In genomic region chr13:39047560-39047959, GRCh38 we compare ENCODE assay signal across 11 cellular contexts. TPM values are rescaled to one million over a fixed set of nuclear protein-coding genes. Genes with fewer than 3 reads are reported as not detected.
A peak's percentile ranks its signal among the peaks of the same experiment; 100 is the strongest.
DNase-seq lines count a peak whose midpoint lies in the region; ATAC-seq and TF ChIP-seq lines count a peak whose summit lies in the region.
"Had no signal": no experiment of that assay in that cellular context is flagged by ENCODE, and none has a peak within 500 bp of the region (broad histone marks: within the 10 kb centered on the region; RNA-seq: fewer than 3 reads in every experiment).

No MANE protein-coding gene starts in this region.

- no peak overlapping the region for H3K4me3 ChIP-seq in HCT116 (replicated peaks in 1 of 2; ENCODE audit: low read depth in 1 of 2, low read length in 2 of 2)
- no peak overlapping the region for H3K4me3 ChIP-seq in astrocyte of the spinal cord (ENCODE audit: low read depth, low read length)
- H3K4me3 ChIP-seq: ascending aorta had no signal

- in situ Hi-C loops in astrocyte of the spinal cord (cut with HindIII; ENCODE audit: low sequenced_read_pairs), result no loop called here

- H3K4me1 ChIP-seq in HCT116 (ENCODE audit: control insufficient read depth in 1 of 2, insufficient read depth in 2 of 2, low read length in 2 of 2), result no peaks in the 10 kb centered on the region
- H3K4me1 ChIP-seq: ascending aorta had no signal

- TF ChIP-seq RAD21 in HCT116 (IDR thresholded peaks at IDR 0.05; ENCODE audit: low read depth), result no peak

- no peaks in the 10 kb centered on the region for H3K36me3 ChIP-seq in HCT116 (ENCODE audit: control insufficient read depth in 1 of 2, insufficient read depth in 2 of 2, low read length in 2 of 2)

- H3K9me3 ChIP-seq in HCT116 (ENCODE audit: control insufficient read depth in 1 of 2, insufficient read depth in 1 of 2, low read depth in 1 of 2, low read length in 2 of 2), result no peaks in the 10 kb centered on the region
- H3K9me3 ChIP-seq: ascending aorta had no signal

- CTCF ChIA-PET in HCT116 (lab: Charles Lee), result interaction anchor here (0.9 to 1.8 kb wide), 2 partner anchors 16 to 569 kb away, joined by 3 to 4 read pairs; no protein-coding TSS in a partner anchor

- H4K20me1 ChIP-seq in HCT116 (ENCODE audit: insufficient read depth), result no peaks in the 10 kb centered on the region

- no peak overlapping the region for H3K9ac ChIP-seq in HCT116 (ENCODE audit: low read length)

- peak; percentile 27 for DNase-seq in Ammon's horn (ENCODE audit: low spot score)
- no peak for DNase-seq in HCT116 (ENCODE audit: low read depth, low spot score)
- DNase-seq in astrocyte of the spinal cord (ENCODE audit: low read depth, low spot score), result no peak
- peak; percentile 29 for DNase-seq in left kidney (ENCODE audit: low read depth, low spot score)
- no peak for DNase-seq in NCI-H446 (lab: John Stamatoyannopoulos, UW)
- DNase-seq in central memory CD4-positive, alpha-beta T cell, result no peak
- DNase-seq: CD4-positive, CD25-positive, alpha-beta regulatory T cell; NCI-H2081 treated with DMSO at 0.1 percent for 48 hours had no signal

- RAD21 ChIA-PET in HCT116 (lab: Charles Lee; ENCODE audit: low non-redundant PET in 1 of 2, low total read pairs in 2 of 2, uncharacterized antibody in 2 of 2, unreplicated experiment in 2 of 2), result no interaction called here

- TF ChIP-seq CTCF in HCT116 (IDR thresholded peaks at IDR 0.05 in 2 of 3, conservative IDR thresholded peaks at IDR 0.05 in 1 of 3; ENCODE audit: borderline replicate concordance in 1 of 3, insufficient read depth in 1 of 3, low read depth in 2 of 3, low read length in 2 of 3) (peak in 2 of 3 experiments; percentile 9 to 28; a peak in 2 of 6 replicates), astrocyte of the spinal cord (IDR thresholded peaks at IDR 0.05; ENCODE audit: low read depth, low read length) (peak; percentile 21)

- H2AFZ ChIP-seq in HCT116 (ENCODE audit: low read depth, low read length, poor library complexity, severe bottlenecking), result no peak overlapping the region

- H3K4me2 ChIP-seq in HCT116 (ENCODE audit: low read length), result no peak overlapping the region

- no peak overlapping the region for H3K27ac ChIP-seq in HCT116 (ENCODE audit: low read depth, low read length)
- H3K27ac ChIP-seq: ascending aorta had no signal

- no peaks in the 10 kb centered on the region for H3K79me2 ChIP-seq in HCT116 (ENCODE audit: insufficient read depth, low read length)

- no TSS peak for BruUV-seq in HCT116 (replicated peaks; lab: Mats Ljungman, UMichigan)

- POLR2A ChIA-PET in HCT116 (lab: Charles Lee), result no interaction called here

- H3K27me3 ChIP-seq in HCT116 (ENCODE audit: insufficient read depth, low read length), result no peaks in the 10 kb centered on the region
- H3K27me3 ChIP-seq: ascending aorta had no signal

- peak; percentile 70 for ATAC-seq in HCT116
- no peak for ATAC-seq in GM19351 (IDR thresholded peaks at IDR 0.05; ENCODE audit: unreplicated experiment)
- no peak for ATAC-seq in GM21737 (IDR thresholded peaks at IDR 0.05; ENCODE audit: unreplicated experiment)

- TF ChIP-seq POLR2A in HCT116 (IDR thresholded peaks at IDR 0.05; ENCODE audit: borderline replicate concordance, extremely low read depth, insufficient read depth, insufficient read length), result no peak

- intact Hi-C loops in HCT116 (cut with micrococcal nuclease), result no loop called here

- H3K9me2 ChIP-seq in HCT116 (ENCODE audit: insufficient read depth), result no peaks in the 10 kb centered on the region

TF ChIP-seq in HCT116, 20 proteins besides CTCF, POLR2A, EP300 and RAD21:
- TF ChIP-seq ELF1 (IDR thresholded peaks at IDR 0.05; ENCODE audit: borderline replicate concordance, low read depth) (no peak), ZBTB33 (IDR thresholded peaks at IDR 0.05; ENCODE audit: extremely low read depth, insufficient replicate concordance, low read length) (no peak), POLR2AphosphoS5 (IDR thresholded peaks at IDR 0.05; ENCODE audit: low read depth, low read length) (no peak), ZFX (IDR thresholded peaks at IDR 0.05) (no peak), JUND (IDR thresholded peaks at IDR 0.05) (no peak), YY1 (IDR thresholded peaks at IDR 0.05; ENCODE audit: extremely low read depth, insufficient replicate concordance, low read depth, low read length) (no peak), SIN3A (IDR thresholded peaks at IDR 0.05; ENCODE audit: low read depth) (no peak), ATF3 (IDR thresholded peaks at IDR 0.05) (no peak), MAX (IDR thresholded peaks at IDR 0.05) (no peak), FOSL1 (IDR thresholded peaks at IDR 0.05; ENCODE audit: low read depth) (no peak), CEBPB (IDR thresholded peaks at IDR 0.05; ENCODE audit: low read depth) (no peak), TCF7L2 (IDR thresholded peaks at IDR 0.05; ENCODE audit: borderline replicate concordance, extremely low read depth, insufficient read depth, insufficient read length) (no peak), SP1 (IDR thresholded peaks at IDR 0.05; ENCODE audit: low read depth) (no peak), EGR1 (IDR thresholded peaks at IDR 0.05; ENCODE audit: low read depth) (no peak), ZNF274 (IDR thresholded peaks at IDR 0.05; ENCODE audit: low read depth, low read length) (no peak), EZH2 (IDR thresholded peaks at IDR 0.05) (no peak), CBX3 (IDR thresholded peaks at IDR 0.05; ENCODE audit: low read depth) (no peak), SRF (IDR thresholded peaks at IDR 0.05; ENCODE audit: low read depth) (no peak), EZH2phosphoT487 (IDR thresholded peaks at IDR 0.05; ENCODE audit: borderline replicate concordance) (no peak)
- TF ChIP-seq, protein P1, sequence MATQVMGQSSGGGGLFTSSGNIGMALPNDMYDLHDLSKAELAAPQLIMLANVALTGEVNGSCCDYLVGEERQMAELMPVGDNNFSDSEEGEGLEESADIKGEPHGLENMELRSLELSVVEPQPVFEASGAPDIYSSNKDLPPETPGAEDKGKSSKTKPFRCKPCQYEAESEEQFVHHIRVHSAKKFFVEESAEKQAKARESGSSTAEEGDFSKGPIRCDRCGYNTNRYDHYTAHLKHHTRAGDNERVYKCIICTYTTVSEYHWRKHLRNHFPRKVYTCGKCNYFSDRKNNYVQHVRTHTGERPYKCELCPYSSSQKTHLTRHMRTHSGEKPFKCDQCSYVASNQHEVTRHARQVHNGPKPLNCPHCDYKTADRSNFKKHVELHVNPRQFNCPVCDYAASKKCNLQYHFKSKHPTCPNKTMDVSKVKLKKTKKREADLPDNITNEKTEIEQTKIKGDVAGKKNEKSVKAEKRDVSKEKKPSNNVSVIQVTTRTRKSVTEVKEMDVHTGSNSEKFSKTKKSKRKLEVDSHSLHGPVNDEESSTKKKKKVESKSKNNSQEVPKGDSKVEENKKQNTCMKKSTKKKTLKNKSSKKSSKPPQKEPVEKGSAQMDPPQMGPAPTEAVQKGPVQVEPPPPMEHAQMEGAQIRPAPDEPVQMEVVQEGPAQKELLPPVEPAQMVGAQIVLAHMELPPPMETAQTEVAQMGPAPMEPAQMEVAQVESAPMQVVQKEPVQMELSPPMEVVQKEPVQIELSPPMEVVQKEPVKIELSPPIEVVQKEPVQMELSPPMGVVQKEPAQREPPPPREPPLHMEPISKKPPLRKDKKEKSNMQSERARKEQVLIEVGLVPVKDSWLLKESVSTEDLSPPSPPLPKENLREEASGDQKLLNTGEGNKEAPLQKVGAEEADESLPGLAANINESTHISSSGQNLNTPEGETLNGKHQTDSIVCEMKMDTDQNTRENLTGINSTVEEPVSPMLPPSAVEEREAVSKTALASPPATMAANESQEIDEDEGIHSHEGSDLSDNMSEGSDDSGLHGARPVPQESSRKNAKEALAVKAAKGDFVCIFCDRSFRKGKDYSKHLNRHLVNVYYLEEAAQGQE (IDR thresholded peaks at IDR 0.05; ENCODE audit: low read depth), result no peak

RNA-seq across cellular contexts. Expression of gene NHLRC3, which starts 9.3 kb away (rescaled TPM):
- 7.2 TPM for total RNA-seq in HCT116 (2021; ENCODE audit: unreplicated experiment)
- polyA plus RNA-seq in HCT116 (2012), result 2.8 and 3.8 TPM in 2 replicates

RNA-seq across cellular contexts. Expression of gene PROSER1, which starts 9.7 kb away (rescaled TPM):
- 33.5 TPM for total RNA-seq in HCT116 (2021; ENCODE audit: unreplicated experiment)
- 11.0 and 13.3 TPM in 2 replicates for polyA plus RNA-seq in HCT116 (2012)

RNA-seq across cellular contexts. Expression of gene STOML3, which starts 56.9 kb away (rescaled TPM):
- not detected for total RNA-seq in HCT116 (2021; ENCODE audit: unreplicated experiment)
- polyA plus RNA-seq in HCT116 (2012), result not detected in 2 replicates
- total RNA-seq: ascending aorta; CD4-positive, CD25-positive, alpha-beta regulatory T cell had no signal
- polyA plus RNA-seq: CD4-positive, CD25-positive, alpha-beta regulatory T cell had no signal

Comparison
In these comparisons a context has a peak if more than half of its experiments do, and no peak if none do; other contexts are left out.
1. DNase-seq: peak in Ammon's horn (single experiment) and left kidney (single experiment); none in HCT116 (single experiment), astrocyte of the spinal cord (single experiment), NCI-H446 (0 of 2) and central memory CD4-positive, alpha-beta T cell (single experiment).